Comparison of ENCODE assay signal across 8 cellular contexts in the genomic region with DNA sequence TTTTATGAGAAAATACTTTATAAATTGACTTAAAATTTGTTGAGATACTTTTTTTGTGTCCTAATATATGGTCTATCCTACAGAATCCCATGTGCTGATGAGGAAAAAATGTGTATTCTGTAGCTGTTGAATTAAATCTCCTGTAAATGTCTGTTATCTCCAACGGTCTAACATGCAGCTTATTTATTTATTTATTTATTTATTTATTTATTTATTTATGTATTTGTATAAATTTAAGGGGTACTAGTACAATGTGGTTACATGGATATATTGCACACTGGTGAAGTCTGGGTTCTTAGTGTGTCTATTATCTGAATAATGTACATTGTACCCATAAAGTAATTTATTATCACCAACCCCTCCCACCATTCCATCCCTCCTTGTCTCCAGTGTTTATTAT.
"Had no signal": no experiment of that assay in that cellular context is flagged by ENCODE, and none has a peak within 500 bp of the region (broad histone marks: within the 10 kb centered on the region; RNA-seq: fewer than 3 reads in every experiment).

No MANE protein-coding gene starts in this region.

- H3K4me3 ChIP-seq: GM12878 had no signal

- DNase-seq: GDM1, GF-D8 had no signal

- FAIRE-seq: G401.6, GM12878, GM12891, GM12892, GM18507, GM19239 had no signal

- ATAC-seq: GM12878 had no signal
